In the genomic region with DNA sequence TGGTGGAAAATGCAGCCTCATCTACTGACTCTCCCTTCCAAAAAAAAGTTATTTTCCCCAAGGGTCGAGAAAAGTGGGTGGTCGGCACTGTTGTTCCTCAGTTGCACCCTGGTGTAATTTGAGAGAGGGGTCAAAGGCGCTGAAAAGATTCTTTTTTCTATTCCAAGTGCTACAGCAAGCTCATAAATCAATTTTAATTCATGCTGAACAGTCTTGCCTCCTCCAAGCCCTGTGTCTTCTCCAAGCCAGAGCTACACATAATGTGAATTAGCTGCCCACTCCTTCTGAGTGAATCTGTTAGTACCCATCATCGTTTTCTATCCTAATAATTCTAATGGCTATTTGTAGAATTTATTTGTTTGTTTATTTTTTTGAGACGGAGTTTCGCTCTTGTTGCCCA, we compare ENCODE assay signal across 8 cellular contexts. TPM values are rescaled to one million over a fixed set of nuclear protein-coding genes. Genes with fewer than 3 reads are reported as not detected.
DNase-seq lines count a peak whose midpoint lies in the region; ATAC-seq and TF ChIP-seq lines count a peak whose summit lies in the region.

No MANE protein-coding gene starts in this region.

- TF ChIP-seq POLR2A in ovary (IDR thresholded peaks at IDR 0.05): no peak

- H3K9ac ChIP-seq in OCI-LY1 (ENCODE audit: low read length) (peak overlapping the region; percentile 90), endocrine pancreas (ENCODE audit: control insufficient read depth, insufficient read depth, low read length) (peak overlapping the region; percentile 89)

- 29 to 30% (median 29%) methylated on average over 6 of the region's 6 CpGs for WGBS in ovary, 3 donors

- H3K79me2 ChIP-seq in OCI-LY1 (ENCODE audit: insufficient read depth, low read length): no peaks in the 10 kb centered on the region

- peaks cover 11% of the 10 kb centered on the region; the same call in 1 of the 2 replicates for H3K36me3 ChIP-seq in OCI-LY1 (ENCODE audit: insufficient read depth, low read length)
- H3K36me3 ChIP-seq in endocrine pancreas (ENCODE audit: control insufficient read depth, insufficient read depth, low read length): no peaks in the 10 kb centered on the region
- H3K36me3 ChIP-seq in ovary: no peaks in the 10 kb centered on the region

- peak overlapping the region; percentile 90 for H3K27ac ChIP-seq in OCI-LY1 (ENCODE audit: low read depth, low read length, poor library complexity, severe bottlenecking)
- H3K27ac ChIP-seq in ovary: peak overlapping the region; percentile 65 to 79

- ATAC-seq in GM18868 (IDR thresholded peaks at IDR 0.05; ENCODE audit: unreplicated experiment) (no peak), GM19023 (IDR thresholded peaks at IDR 0.05; ENCODE audit: unreplicated experiment) (no peak), GM18858 (IDR thresholded peaks at IDR 0.05; ENCODE audit: unreplicated experiment) (no peak)

- H3K9me2 ChIP-seq in OCI-LY1 (ENCODE audit: low read depth, low read length): no peaks in the 10 kb centered on the region

- H4K20me1 ChIP-seq in OCI-LY1 (ENCODE audit: insufficient read depth, low read length): no peaks in the 10 kb centered on the region

- H3K4me3 ChIP-seq in OCI-LY1 (ENCODE audit: low read depth, low read length, poor library complexity, severe bottlenecking): peak overlapping the region; percentile 75
- H3K4me3 ChIP-seq in endocrine pancreas (ENCODE audit: control insufficient read depth, insufficient read depth, low read length): peak overlapping the region; percentile 19
- peak overlapping the region; percentile 56 for H3K4me3 ChIP-seq in ovary

- H3K4me2 ChIP-seq in OCI-LY1 (ENCODE audit: low read length): peak overlapping the region; percentile 96

- intact Hi-C loops in ovary (cut with DNase I): no loop called here

- peaks cover 4% of the 10 kb centered on the region for H3F3A ChIP-seq in OCI-LY1 (ENCODE audit: insufficient read depth, low read length)

- H3K27me3 ChIP-seq in OCI-LY1 (ENCODE audit: insufficient read depth, low read length): no peaks in the 10 kb centered on the region
- no peaks in the 10 kb centered on the region for H3K27me3 ChIP-seq in endocrine pancreas (ENCODE audit: control insufficient read depth, insufficient read depth, low read length)
- H3K27me3 ChIP-seq in ovary: no peaks in the 10 kb centered on the region

- DNase-seq in ELR (ENCODE audit: low read depth): peak; percentile 11
- no peak for DNase-seq in ovary
- no peak for DNase-seq in epidermal melanocyte (ENCODE audit: insufficient read length, low spot score)

- H3K4me1 ChIP-seq in OCI-LY1 (ENCODE audit: insufficient read depth, low read length, severe bottlenecking): peaks cover 44% of the 10 kb centered on the region
- H3K4me1 ChIP-seq in endocrine pancreas (ENCODE audit: control insufficient read depth, insufficient read depth, low read length): no peaks in the 10 kb centered on the region
- no peaks in the 10 kb centered on the region for H3K4me1 ChIP-seq in ovary (ENCODE audit: insufficient read depth)

- no peak overlapping the region for H2AFZ ChIP-seq in OCI-LY1 (ENCODE audit: low read length)

- no peak for TF ChIP-seq EP300 in ovary (IDR thresholded peaks at IDR 0.05)

- TF ChIP-seq CTCF in OCI-LY1 (IDR thresholded peaks at IDR 0.05; ENCODE audit: low read length) (no peak), ovary (IDR thresholded peaks at IDR 0.05) (no peak)

- H3K9me3 ChIP-seq in OCI-LY1 (ENCODE audit: low read length): no peaks in the 10 kb centered on the region
- H3K9me3 ChIP-seq in endocrine pancreas (ENCODE audit: control insufficient read depth, low read length): no peaks in the 10 kb centered on the region
- no peaks in the 10 kb centered on the region for H3K9me3 ChIP-seq in ovary

RNA-seq across cellular contexts. Expression of gene SLC25A15, which starts 0.8 kb away (rescaled TPM):
- 1 to 10 TPM; 2.3 to 8.4 (median 4.6) TPM for total RNA-seq in ovary
- 10 to 100 TPM in 1 of 2 donors, 1 to 10 TPM in 1; 1.7 to 15.4 TPM for polyA plus RNA-seq in ovary

RNA-seq across cellular contexts. Expression of gene MRPS31, which starts 19.2 kb away (rescaled TPM):
- total RNA-seq in ovary: 10 to 100 TPM; 17.2 to 27.1 (median 19.1) TPM
- 10 to 100 TPM; 21.1 to 25.4 TPM for polyA plus RNA-seq in ovary

Comparison
In these comparisons a context has a peak if more than half of its experiments do, and no peak if none do; other contexts are left out.
1. H3K4me3 ChIP-seq: peak in every context shown above with its lines; median percentile 75 in OCI-LY1; 56 in ovary; 19 in endocrine pancreas.